Comparison of ENCODE assay signal across 8 cellular contexts in the genomic region with DNA sequence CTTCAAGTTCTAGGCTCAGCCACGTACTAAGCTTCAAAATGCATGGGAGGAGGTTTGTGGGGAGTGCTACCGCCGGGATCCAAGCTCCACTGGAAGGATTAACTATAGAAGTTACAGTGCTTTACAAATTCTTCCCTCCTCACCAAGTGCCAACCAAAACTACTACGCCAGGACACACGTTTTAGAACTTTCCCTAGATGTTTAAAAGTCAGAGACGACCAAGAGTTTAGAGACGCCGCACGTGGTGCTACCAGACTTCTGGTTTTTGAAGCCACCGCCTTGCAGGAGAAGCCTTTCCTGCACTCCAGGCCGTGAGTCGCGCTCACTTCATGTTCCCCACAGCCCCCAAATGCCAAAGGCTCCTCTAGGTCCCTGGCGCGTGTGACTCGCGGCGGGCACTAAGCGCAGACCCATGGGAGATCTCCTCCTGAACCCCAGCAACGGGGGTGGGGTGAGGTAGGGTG. TPM values are rescaled to one million over a fixed set of nuclear protein-coding genes. Genes with fewer than 3 reads are reported as not detected.
DNase-seq lines count a peak whose midpoint lies in the region; ATAC-seq and TF ChIP-seq lines count a peak whose summit lies in the region.

No MANE protein-coding gene starts in this region.

- H3K36me3 ChIP-seq in neural cell (ENCODE audit: insufficient read depth, low read length), result no peaks in the 10 kb centered on the region

- H3K4me1 Mint-ChIP-seq in activated CD8-positive, alpha-beta memory T cell treated with anti-CD3 and anti-CD28 coated beads, Interleukin-2, amount 10 ng/mL, durations not matched to agents 7 days and 5 days, result peaks cover 33% of the 10 kb centered on the region

- peak overlapping the region; percentile 69 for H3K9ac ChIP-seq in neural cell (ENCODE audit: low read length)

- H3K4me3 ChIP-seq in Jurkat, Clone E6-1 (ENCODE audit: low read length), result peak overlapping the region; percentile 74
- H3K4me3 ChIP-seq in fibroblast of the aortic adventitia (ENCODE audit: low read depth, low read length) (peak overlapping the region; percentile 90), neural cell (ENCODE audit: low read length) (peak overlapping the region; percentile 87)

- TF ChIP-seq EP300 in neural cell (conservative IDR thresholded peaks at IDR 0.05; ENCODE audit: poor library complexity, severe bottlenecking), result no peak

- peak; percentile 12 for ATAC-seq in activated CD8-positive, alpha-beta memory T cell treated with anti-CD3 and anti-CD28 coated beads, Interleukin-2, amount 10 ng/mL, durations not matched to agents 7 days and 5 days

- peak overlapping the region; percentile 93 for H2AFZ ChIP-seq in neural cell (ENCODE audit: low read depth, low read length)

- no peaks in the 10 kb centered on the region for H3F3A ChIP-seq in neural cell (ENCODE audit: insufficient read depth, low read length, poor library complexity, severe bottlenecking)

- peak overlapping the region; percentile 72 for H3K4me2 ChIP-seq in neural cell (ENCODE audit: low read length)

- H4K20me1 ChIP-seq in neural cell (ENCODE audit: insufficient read depth), result no peaks in the 10 kb centered on the region

- no peak overlapping the region for H3K27ac ChIP-seq in neural cell (ENCODE audit: low read length)

- no peaks in the 10 kb centered on the region for H3K9me2 ChIP-seq in neural cell (ENCODE audit: insufficient read depth, low read length)

- peak overlapping the region; percentile 98 for H3K27ac Mint-ChIP-seq in activated CD8-positive, alpha-beta memory T cell treated with anti-CD3 and anti-CD28 coated beads, Interleukin-2, amount 10 ng/mL, durations not matched to agents 7 days and 5 days

- no peaks in the 10 kb centered on the region for H3K27me3 ChIP-seq in neural cell (ENCODE audit: insufficient read depth, low read depth, low read length)

- peak overlapping the region; percentile 96 for H3K4me3 Mint-ChIP-seq in activated CD8-positive, alpha-beta memory T cell treated with anti-CD3 and anti-CD28 coated beads, Interleukin-2, amount 10 ng/mL, durations not matched to agents 7 days and 5 days

- peaks cover 17% of the 10 kb centered on the region for H3K79me2 ChIP-seq in neural cell (replicated peaks; ENCODE audit: insufficient read depth, low read length)

- TF ChIP-seq CTCF in fibroblast of the aortic adventitia (IDR thresholded peaks at IDR 0.05; ENCODE audit: insufficient read depth, low read length), result no peak
- TF ChIP-seq CTCF in neural cell (IDR thresholded peaks at IDR 0.05; ENCODE audit: poor library complexity, severe bottlenecking), result no peak

- peaks cover 13% of the 10 kb centered on the region for H3K36me3 Mint-ChIP-seq in activated CD8-positive, alpha-beta memory T cell treated with anti-CD3 and anti-CD28 coated beads, Interleukin-2, amount 10 ng/mL, durations not matched to agents 7 days and 5 days

- CTCF ChIA-PET in activated CD8-positive, alpha-beta memory T cell treated with anti-CD3 and anti-CD28 coated beads, Interleukin-2, amount 10 ng/mL, durations not matched to agents 7 days and 5 days (lab: Charles Lee), result interaction anchor here (0.7 to 5.7 kb wide), 6 partner anchors 10 to 253 kb away, joined by 3 to 57 read pairs (median 6); partner anchors contain the start of gene MEI1

- H3K9me3 ChIP-seq in neural cell (ENCODE audit: low read length), result no peaks in the 10 kb centered on the region

- no peak for TF ChIP-seq RAD21 in neural cell (conservative IDR thresholded peaks at IDR 0.05)

- peak in 2 of 3 experiments; percentile 23 to 52 for DNase-seq in NCI-H1417 (lab: John Stamatoyannopoulos, UW)
- no peak for DNase-seq in NCI-H1417 treated with DMSO at 0.1 percent for 48 hours (lab: John Stamatoyannopoulos, UW)
- DNase-seq in Jurkat, Clone E6-1 (ENCODE audit: low read depth, low spot score), result no peak
- peak; percentile 53 for DNase-seq in activated CD8-positive, alpha-beta memory T cell treated with anti-CD3 and anti-CD28 coated beads, Interleukin-2, amount 10 ng/mL, durations not matched to agents 7 days and 5 days
- DNase-seq in fibroblast of the aortic adventitia (ENCODE audit: low read depth), result peak; percentile 36
- DNase-seq in HuH-7 (ENCODE audit: low spot score), result no peak
- no peak for DNase-seq in COLO829 (ENCODE audit: low spot score)

- H3K27me3 Mint-ChIP-seq in activated CD8-positive, alpha-beta memory T cell treated with anti-CD3 and anti-CD28 coated beads, Interleukin-2, amount 10 ng/mL, durations not matched to agents 7 days and 5 days, result no peaks in the 10 kb centered on the region

- no peaks in the 10 kb centered on the region for H3K9me3 Mint-ChIP-seq in activated CD8-positive, alpha-beta memory T cell treated with anti-CD3 and anti-CD28 coated beads, Interleukin-2, amount 10 ng/mL, durations not matched to agents 7 days and 5 days (ENCODE audit: low read depth)

TF ChIP-seq in neural cell, 6 proteins besides CTCF, POLR2A, EP300 and RAD21:
- no peak for TF ChIP-seq POLR2AphosphoS5 (IDR thresholded peaks at IDR 0.05)
- no peak for TF ChIP-seq MXI1 (conservative IDR thresholded peaks at IDR 0.05; ENCODE audit: poor library complexity, severe bottlenecking)
- TF ChIP-seq TAF1 (IDR thresholded peaks at IDR 0.05; ENCODE audit: low read depth), result no peak
- no peak for TF ChIP-seq EZH2 (IDR thresholded peaks at IDR 0.05; ENCODE audit: borderline replicate concordance, insufficient read depth, low read length, poor library complexity, severe bottlenecking)
- TF ChIP-seq, protein P1, sequence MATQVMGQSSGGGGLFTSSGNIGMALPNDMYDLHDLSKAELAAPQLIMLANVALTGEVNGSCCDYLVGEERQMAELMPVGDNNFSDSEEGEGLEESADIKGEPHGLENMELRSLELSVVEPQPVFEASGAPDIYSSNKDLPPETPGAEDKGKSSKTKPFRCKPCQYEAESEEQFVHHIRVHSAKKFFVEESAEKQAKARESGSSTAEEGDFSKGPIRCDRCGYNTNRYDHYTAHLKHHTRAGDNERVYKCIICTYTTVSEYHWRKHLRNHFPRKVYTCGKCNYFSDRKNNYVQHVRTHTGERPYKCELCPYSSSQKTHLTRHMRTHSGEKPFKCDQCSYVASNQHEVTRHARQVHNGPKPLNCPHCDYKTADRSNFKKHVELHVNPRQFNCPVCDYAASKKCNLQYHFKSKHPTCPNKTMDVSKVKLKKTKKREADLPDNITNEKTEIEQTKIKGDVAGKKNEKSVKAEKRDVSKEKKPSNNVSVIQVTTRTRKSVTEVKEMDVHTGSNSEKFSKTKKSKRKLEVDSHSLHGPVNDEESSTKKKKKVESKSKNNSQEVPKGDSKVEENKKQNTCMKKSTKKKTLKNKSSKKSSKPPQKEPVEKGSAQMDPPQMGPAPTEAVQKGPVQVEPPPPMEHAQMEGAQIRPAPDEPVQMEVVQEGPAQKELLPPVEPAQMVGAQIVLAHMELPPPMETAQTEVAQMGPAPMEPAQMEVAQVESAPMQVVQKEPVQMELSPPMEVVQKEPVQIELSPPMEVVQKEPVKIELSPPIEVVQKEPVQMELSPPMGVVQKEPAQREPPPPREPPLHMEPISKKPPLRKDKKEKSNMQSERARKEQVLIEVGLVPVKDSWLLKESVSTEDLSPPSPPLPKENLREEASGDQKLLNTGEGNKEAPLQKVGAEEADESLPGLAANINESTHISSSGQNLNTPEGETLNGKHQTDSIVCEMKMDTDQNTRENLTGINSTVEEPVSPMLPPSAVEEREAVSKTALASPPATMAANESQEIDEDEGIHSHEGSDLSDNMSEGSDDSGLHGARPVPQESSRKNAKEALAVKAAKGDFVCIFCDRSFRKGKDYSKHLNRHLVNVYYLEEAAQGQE (IDR thresholded peaks at IDR 0.05; ENCODE audit: borderline replicate concordance), result no peak
- no peak for TF ChIP-seq SMC3 (conservative IDR thresholded peaks at IDR 0.05; ENCODE audit: poor library complexity)

RNA-seq across cellular contexts. Expression of gene SNU13, which starts 0.7 kb away (rescaled TPM):
- polyA plus RNA-seq in Jurkat, Clone E6-1 (2012; ENCODE audit: insufficient read depth, insufficient read length), result 344 TPM
- total RNA-seq in activated CD8-positive, alpha-beta memory T cell treated with anti-CD3 and anti-CD28 coated beads, Interleukin-2, amount 10 ng/mL, durations not matched to agents 7 days and 5 days, result 100 to 1,000 TPM; 176 to 193 TPM
- total RNA-seq in fibroblast of the aortic adventitia (ENCODE audit: low replicate concordance), result 15.4 and 82.5 TPM in 2 replicates
- polyA plus RNA-seq in neural cell, result 192 and 203 TPM in 2 replicates
- 81.3 and 95.5 TPM in 2 replicates for polyA minus RNA-seq in neural cell

RNA-seq across cellular contexts. Expression of gene MEI1, which starts 11.4 kb away (rescaled TPM):
- 5.2 TPM for polyA plus RNA-seq in Jurkat, Clone E6-1 (2012; ENCODE audit: insufficient read depth, insufficient read length)
- 10 to 100 TPM; 37.3 to 45.9 TPM for total RNA-seq in activated CD8-positive, alpha-beta memory T cell treated with anti-CD3 and anti-CD28 coated beads, Interleukin-2, amount 10 ng/mL, durations not matched to agents 7 days and 5 days
- 0.27 TPM in 1 of 2 replicates, not detected in the other for total RNA-seq in fibroblast of the aortic adventitia (ENCODE audit: low replicate concordance)
- polyA plus RNA-seq in neural cell, result 0.34 TPM in 1 of 2 replicates, not detected in the other
- polyA minus RNA-seq in neural cell, result not detected in 2 replicates

Comparison
In these comparisons a context has a peak if more than half of its experiments do, and no peak if none do; other contexts are left out.
1. DNase-seq: peak in NCI-H1417 (2 of 3), activated CD8-positive, alpha-beta memory T cell treated with anti-CD3 and anti-CD28 coated beads, Interleukin-2, amount 10 ng/mL, durations not matched to agents 7 days and 5 days (single experiment) and fibroblast of the aortic adventitia (single experiment); none in NCI-H1417 treated with DMSO at 0.1 percent for 48 hours (single experiment), Jurkat, Clone E6-1 (single experiment), HuH-7 (single experiment) and COLO829 (single experiment).
2. RNA of gene MEI1, which starts 11.4 kb away (total RNA-seq): 37.3 to 45.9 TPM in activated CD8-positive, alpha-beta memory T cell treated with anti-CD3 and anti-CD28 coated beads, Interleukin-2, amount 10 ng/mL, durations not matched to agents 7 days and 5 days; 0.27 TPM in fibroblast of the aortic adventitia; every median in the first group is over 10 times any median in the second.
3. Peak in every context shown above with its lines, with median percentiles within 50 percentile points of each other: H3K4me3 ChIP-seq.